ENCODE assay signal across 8 cellular contexts in the genomic region with DNA sequence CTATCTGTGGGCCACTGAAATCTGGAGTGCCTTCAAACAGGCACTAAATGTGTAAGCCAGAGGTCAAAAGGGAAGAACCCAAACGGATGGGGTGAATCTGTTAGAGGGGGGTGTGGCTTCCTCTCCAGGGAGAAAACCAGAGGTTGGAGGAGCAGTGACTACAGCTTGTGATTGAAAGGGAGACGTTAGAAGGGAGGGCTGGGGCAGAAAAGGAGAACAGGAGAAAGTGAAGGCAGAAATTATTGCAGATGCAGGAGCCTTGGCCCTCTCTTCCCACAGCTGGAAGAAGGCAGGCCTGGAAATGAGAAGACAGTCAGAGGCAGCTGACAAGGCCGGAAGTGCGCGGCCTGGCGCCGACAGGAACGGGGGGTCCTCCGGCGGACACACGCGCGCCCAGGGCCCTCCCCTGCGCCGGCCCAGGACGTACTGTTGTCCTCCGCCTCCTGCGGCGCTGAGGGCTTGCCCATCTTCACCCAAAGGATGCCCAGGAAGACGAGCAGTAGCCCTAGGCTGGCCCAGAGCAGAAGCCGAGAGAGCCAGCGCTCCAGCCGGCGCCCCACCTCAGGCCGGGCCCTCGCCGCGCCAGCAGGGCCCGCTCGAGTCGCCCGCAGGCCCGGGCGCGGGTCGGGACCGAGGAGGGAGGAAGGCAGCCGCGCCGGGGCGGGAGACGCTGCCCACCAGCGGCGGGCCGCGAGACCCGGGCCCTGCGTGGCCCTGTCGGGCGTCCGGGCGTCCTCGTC. TPM values are rescaled to one million over a fixed set of nuclear protein-coding genes. Genes with fewer than 3 reads are reported as not detected.
A peak's percentile ranks its signal among the peaks of the same experiment; 100 is the strongest.
DNase-seq lines count a peak whose midpoint lies in the region; ATAC-seq, FAIRE-seq and TF ChIP-seq lines count a peak whose summit lies in the region.

No MANE protein-coding gene starts in this region.

- no TSS peak for BruUV-seq in HepG2 (replicated peaks; lab: Mats Ljungman, UMichigan)

- H4K20me1 ChIP-seq in HepG2 (ENCODE audit: insufficient read depth, low read length): peaks cover 9% of the 10 kb centered on the region; the same call in 1 of the 2 replicates

- H3K4me2 ChIP-seq in HepG2 (ENCODE audit: low read depth, low read length): peak overlapping the region; percentile 83

- peaks cover 0 to 9% of the 10 kb centered on the region in 2 experiments; a peak in 2 of 5 replicates for H3K27me3 ChIP-seq in HepG2 (ENCODE audit: control insufficient read depth in 1 of 2, insufficient read depth in 2 of 2, low read length in 2 of 2)

- in situ Hi-C loops in HepG2 (cut with HindIII; ENCODE audit: extremely low pct_ligation_motif_present, low pct_unique_long_range_greater_than_20kb): no loop called here

- H3K4me3 ChIP-seq in HepG2 (replicated peaks in 1 of 3; ENCODE audit: insufficient read depth in 1 of 3, low read depth in 2 of 3, low read length in 3 of 3): peak overlapping the region; percentile 66 to 87 (median 81)

- POLR2A ChIA-PET in HepG2 (lab: Yijun Ruan, JAX): interaction anchor here (0.5 to 2.1 kb wide), 10 partner anchors 9 to 206 kb away, joined by 3 to 13 read pairs (median 4); a partner anchor contains a TSS

- WGBS in HepG2 (ENCODE audit: low lambda C conversion rate): 2% methylated on average over 9 of the region's 53 CpGs

- peak; percentile 67 to 74; a peak in 3 of 4 replicates for TF ChIP-seq POLR2A in HepG2 (IDR thresholded peaks at IDR 0.05; ENCODE audit: insufficient read depth in 1 of 2, low read depth in 2 of 2, low read length in 2 of 2)

- peaks cover 36% of the 10 kb centered on the region for H3K4me1 ChIP-seq in HepG2 (ENCODE audit: insufficient read depth, low read length)

- no peaks in the 10 kb centered on the region for H3K9me3 Mint-ChIP-seq in dendritic cell treated with granulocyte-macrophage colony-stimulating factor and Interleukin-4, amounts not matched to agents 40 ng/mL and 50 ng/mL, for 4 days

- peak overlapping the region; percentile 85 for H3K4me3 Mint-ChIP-seq in dendritic cell treated with granulocyte-macrophage colony-stimulating factor and Interleukin-4, amounts not matched to agents 40 ng/mL and 50 ng/mL, for 4 days

- peaks cover 46% of the 10 kb centered on the region for H3K4me1 Mint-ChIP-seq in dendritic cell treated with granulocyte-macrophage colony-stimulating factor and Interleukin-4, amounts not matched to agents 40 ng/mL and 50 ng/mL, for 4 days (ENCODE audit: low read depth)

- H3K36me3 Mint-ChIP-seq in dendritic cell treated with granulocyte-macrophage colony-stimulating factor and Interleukin-4, amounts not matched to agents 40 ng/mL and 50 ng/mL, for 4 days (ENCODE audit: low read depth): peaks cover 42% of the 10 kb centered on the region

- intact Hi-C loops in dendritic cell treated with granulocyte-macrophage colony-stimulating factor and Interleukin-4, amounts not matched to agents 40 ng/mL and 50 ng/mL, for 4 days (cut with micrococcal nuclease): no loop called here
- intact Hi-C loops in HepG2 (cut with micrococcal nuclease; ENCODE audit: unreplicated experiment): no loop called here

- FAIRE-seq in HepG2 (lab: Jason Lieb, UNC): peak; percentile 86

- no peaks in the 10 kb centered on the region for H3K9me3 ChIP-seq in HepG2 (ENCODE audit: low read length)

- DNase-seq in NCI-H2081 (lab: John Stamatoyannopoulos, UW) (peak; percentile 51 to 57), NCI-H2081 treated with DMSO at 0.1 percent for 48 hours (lab: John Stamatoyannopoulos, UW) (no peak), NCI-H1105 treated with DMSO at 0.1 percent for 48 hours (lab: John Stamatoyannopoulos, UW) (peak; percentile 35), HepG2 (ENCODE audit: low spot score) (peak; percentile 46)
- DNase-seq in activated CD4-positive, alpha-beta T cell treated with anti-CD3 and anti-CD28 coated beads for 48 hours: peak; percentile 63
- peak; percentile 58 for DNase-seq in stimulated activated CD4-positive, alpha-beta T cell treated with anti-CD3 and anti-CD28 coated beads, Interleukin-4, amount 100 ng/mL, for 24 hours

- peak overlapping the region; percentile 90 for H3K27ac Mint-ChIP-seq in dendritic cell treated with granulocyte-macrophage colony-stimulating factor and Interleukin-4, amounts not matched to agents 40 ng/mL and 50 ng/mL, for 4 days

- peak overlapping the region; percentile 90 for H3K9ac ChIP-seq in HepG2 (ENCODE audit: insufficient read depth, low read depth, low read length)

- CTCF ChIA-PET in HepG2 (lab: Yijun Ruan, JAX; ENCODE audit: low intra/inter-chr PET ratio, low total read pairs): no interaction called here

- H3K79me2 ChIP-seq in HepG2 (ENCODE audit: insufficient read depth, low read length): peaks cover 24% of the 10 kb centered on the region

- peak; percentile 26; the same call in 1 of the 2 replicates for TF ChIP-seq RAD21 in HepG2 (CRISPR knock-in tag; IDR thresholded peaks at IDR 0.05)

- H3K27me3 Mint-ChIP-seq in dendritic cell treated with granulocyte-macrophage colony-stimulating factor and Interleukin-4, amounts not matched to agents 40 ng/mL and 50 ng/mL, for 4 days: peaks cover 13% of the 10 kb centered on the region

- peaks cover 7 to 10% of the 10 kb centered on the region in 2 experiments for H3K36me3 ChIP-seq in HepG2 (replicated peaks in 1 of 2; ENCODE audit: control insufficient read depth in 1 of 2, insufficient read depth in 2 of 2, low read length in 2 of 2)

- TF ChIP-seq EP300 in HepG2 (IDR thresholded peaks at IDR 0.05; ENCODE audit: low read depth in 2 of 2, low read length in 2 of 2) (no peak), HepG2 (CRISPR knock-in tag; IDR thresholded peaks at IDR 0.05; ENCODE audit: borderline replicate concordance) (no peak; the same call in 1 of the 2 replicates)

- no peak overlapping the region for H2AFZ ChIP-seq in HepG2 (ENCODE audit: low read length)

- TF ChIP-seq CTCF in HepG2 (CRISPR knock-in tag; IDR thresholded peaks at IDR 0.05): no peak; the same call in 1 of the 2 replicates

- peak overlapping the region; percentile 72 for H3K27ac ChIP-seq in HepG2 (ENCODE audit: extremely low read length, insufficient read depth, low read length)

- ATAC-seq in HG02610 (IDR thresholded peaks at IDR 0.05; ENCODE audit: unreplicated experiment) (peak; percentile 39), HepG2 (peak; percentile 81)

RNA-seq across cellular contexts. Expression of a gene that starts 0.8 kb away (rescaled TPM):
- 17.9 and 45.2 TPM in 2 replicates for total RNA-seq in HepG2 (2016; rRNA removed; fragmentation: Illumina TruSeq; extraction: Trizol)
- total RNA-seq in HepG2 (2016; cell fraction: cytosol; rRNA removed; fragmentation: Illumina TruSeq; extraction: Trizol; ENCODE audit: low read depth): 14.2 and 15.8 TPM in 2 replicates
- total RNA-seq in HepG2 (2016; cell fraction: insoluble cytoplasmic fraction; rRNA removed; fragmentation: Illumina TruSeq; extraction: Trizol): 16.3 and 48.1 TPM in 2 replicates
- total RNA-seq in HepG2 (2016; cell fraction: membrane; rRNA removed; fragmentation: Illumina TruSeq; extraction: Trizol): 19.9 and 22.2 TPM in 2 replicates
- 44.0 and 55.5 TPM in 2 replicates for total RNA-seq in HepG2 (2016; cell fraction: nucleus; rRNA removed; fragmentation: Illumina TruSeq; extraction: Trizol)
- polyA plus RNA-seq in HepG2 (2011; rRNA removed): 62.9 and 76.2 TPM in 2 replicates
- polyA plus RNA-seq in HepG2 (2011; cell fraction: cytosol; rRNA removed): 45.0 and 49.7 TPM in 2 replicates
- polyA plus RNA-seq in HepG2 (2011; cell fraction: nucleus; rRNA removed): 115 and 140 TPM in 2 replicates
- polyA plus RNA-seq in HepG2 (2012): 46.9 and 65.3 TPM in 2 replicates
- 6.6 and 7.4 TPM in 2 replicates for polyA plus RNA-seq in HepG2 (2016; cell fraction: cytosol; fragmentation: Illumina TruSeq; extraction: Trizol; ENCODE audit: low read depth)
- 14.0 and 18.6 TPM in 2 replicates for polyA plus RNA-seq in HepG2 (2016; cell fraction: insoluble cytoplasmic fraction; fragmentation: Illumina TruSeq; extraction: Trizol; ENCODE audit: low read depth)
- polyA plus RNA-seq in HepG2 (2016; cell fraction: membrane; fragmentation: Illumina TruSeq; extraction: Trizol; ENCODE audit: low read depth): 12.6 and 12.8 TPM in 2 replicates
- polyA plus RNA-seq in HepG2 (2016; cell fraction: nucleus; fragmentation: Illumina TruSeq; extraction: Trizol; ENCODE audit: insufficient read depth, low read depth): 87.5 and 97.1 TPM in 2 replicates
- polyA minus RNA-seq in HepG2 (2011; rRNA and poly(A)+ RNA removed; ENCODE audit: low replicate concordance): 43.4 and 90.0 TPM in 2 replicates
- polyA minus RNA-seq in HepG2 (2011; cell fraction: cytosol; rRNA and poly(A)+ RNA removed): 30.7 and 35.8 TPM in 2 replicates
- 80.9 and 103 TPM in 2 replicates for polyA minus RNA-seq in HepG2 (2011; cell fraction: nucleus; rRNA and poly(A)+ RNA removed)

RNA-seq across cellular contexts. Expression of a gene that starts 15.7 kb away (rescaled TPM):
- total RNA-seq in HepG2 (2016; rRNA removed; fragmentation: Illumina TruSeq; extraction: Trizol): not detected in 2 replicates
- total RNA-seq in HepG2 (2016; cell fraction: cytosol; rRNA removed; fragmentation: Illumina TruSeq; extraction: Trizol; ENCODE audit: low read depth): not detected in 2 replicates
- not detected in 2 replicates for total RNA-seq in HepG2 (2016; cell fraction: insoluble cytoplasmic fraction; rRNA removed; fragmentation: Illumina TruSeq; extraction: Trizol)
- not detected in 2 replicates for total RNA-seq in HepG2 (2016; cell fraction: membrane; rRNA removed; fragmentation: Illumina TruSeq; extraction: Trizol)
- total RNA-seq in HepG2 (2016; cell fraction: nucleus; rRNA removed; fragmentation: Illumina TruSeq; extraction: Trizol): not detected in 2 replicates
- not detected in 2 replicates for polyA plus RNA-seq in HepG2 (2011; rRNA removed)
- polyA plus RNA-seq in HepG2 (2011; cell fraction: cytosol; rRNA removed): not detected in 2 replicates
- polyA plus RNA-seq in HepG2 (2011; cell fraction: nucleus; rRNA removed): not detected in 2 replicates
- not detected in 2 replicates for polyA plus RNA-seq in HepG2 (2012)
- polyA plus RNA-seq in HepG2 (2016; cell fraction: cytosol; fragmentation: Illumina TruSeq; extraction: Trizol; ENCODE audit: low read depth): not detected in 2 replicates
- polyA plus RNA-seq in HepG2 (2016; cell fraction: insoluble cytoplasmic fraction; fragmentation: Illumina TruSeq; extraction: Trizol; ENCODE audit: low read depth): not detected in 2 replicates
- not detected in 2 replicates for polyA plus RNA-seq in HepG2 (2016; cell fraction: membrane; fragmentation: Illumina TruSeq; extraction: Trizol; ENCODE audit: low read depth)
- polyA plus RNA-seq in HepG2 (2016; cell fraction: nucleus; fragmentation: Illumina TruSeq; extraction: Trizol; ENCODE audit: insufficient read depth, low read depth): not detected in 2 replicates
- polyA minus RNA-seq in HepG2 (2011; rRNA and poly(A)+ RNA removed; ENCODE audit: low replicate concordance): not detected in 2 replicates
- not detected in 2 replicates for polyA minus RNA-seq in HepG2 (2011; cell fraction: cytosol; rRNA and poly(A)+ RNA removed)
- polyA minus RNA-seq in HepG2 (2011; cell fraction: nucleus; rRNA and poly(A)+ RNA removed): not detected in 2 replicates

RNA-seq across cellular contexts. Expression of a gene that starts 41.4 kb away (rescaled TPM):
- total RNA-seq in HepG2 (2016; rRNA removed; fragmentation: Illumina TruSeq; extraction: Trizol): 0.11 and 0.44 TPM in 2 replicates
- 0.18 and 0.40 TPM in 2 replicates for total RNA-seq in HepG2 (2016; cell fraction: cytosol; rRNA removed; fragmentation: Illumina TruSeq; extraction: Trizol; ENCODE audit: low read depth)
- 0.28 and 0.52 TPM in 2 replicates for total RNA-seq in HepG2 (2016; cell fraction: insoluble cytoplasmic fraction; rRNA removed; fragmentation: Illumina TruSeq; extraction: Trizol)
- 0.17 TPM in 1 of 2 replicates, not detected in the other for total RNA-seq in HepG2 (2016; cell fraction: membrane; rRNA removed; fragmentation: Illumina TruSeq; extraction: Trizol)
- 0.53 TPM in 2 replicates for total RNA-seq in HepG2 (2016; cell fraction: nucleus; rRNA removed; fragmentation: Illumina TruSeq; extraction: Trizol)
- polyA plus RNA-seq in HepG2 (2011; rRNA removed): 0.18 and 0.48 TPM in 2 replicates
- 0.16 and 0.22 TPM in 2 replicates for polyA plus RNA-seq in HepG2 (2011; cell fraction: cytosol; rRNA removed)
- 0.63 and 0.76 TPM in 2 replicates for polyA plus RNA-seq in HepG2 (2011; cell fraction: nucleus; rRNA removed)
- polyA plus RNA-seq in HepG2 (2012): 0.13 TPM in 1 of 2 replicates, not detected in the other
- polyA plus RNA-seq in HepG2 (2016; cell fraction: cytosol; fragmentation: Illumina TruSeq; extraction: Trizol; ENCODE audit: low read depth): 0.20 and 0.21 TPM in 2 replicates
- polyA plus RNA-seq in HepG2 (2016; cell fraction: insoluble cytoplasmic fraction; fragmentation: Illumina TruSeq; extraction: Trizol; ENCODE audit: low read depth): 0.20 and 0.22 TPM in 2 replicates
- polyA plus RNA-seq in HepG2 (2016; cell fraction: membrane; fragmentation: Illumina TruSeq; extraction: Trizol; ENCODE audit: low read depth): 0.86 TPM in 1 of 2 replicates, not detected in the other
- 0.40 and 0.75 TPM in 2 replicates for polyA plus RNA-seq in HepG2 (2016; cell fraction: nucleus; fragmentation: Illumina TruSeq; extraction: Trizol; ENCODE audit: insufficient read depth, low read depth)
- 0.18 TPM in 1 of 2 replicates, not detected in the other for polyA minus RNA-seq in HepG2 (2011; rRNA and poly(A)+ RNA removed; ENCODE audit: low replicate concordance)
- polyA minus RNA-seq in HepG2 (2011; cell fraction: cytosol; rRNA and poly(A)+ RNA removed): 0.30 TPM in 1 of 2 replicates, not detected in the other
- polyA minus RNA-seq in HepG2 (2011; cell fraction: nucleus; rRNA and poly(A)+ RNA removed): 0.62 TPM in 1 of 2 replicates, not detected in the other
